Comparison of ENCODE assay signal across 1 cellular context in genomic region chr3:48661501-48662139, GRCh38.
TF ChIP-seq lines count a peak whose summit lies in the region.

No MANE protein-coding gene starts in this region.

TF ChIP-seq in WTC11, 78 proteins besides CTCF, POLR2A, EP300 and RAD21 (continued from another document and continues in another):
- TF ChIP-seq USF2 (CRISPR knock-in tag; IDR thresholded peaks at IDR 0.05) (peak; percentile 79), ZSCAN18 (CRISPR knock-in tag; IDR thresholded peaks at IDR 0.05) (peak; percentile 95), NR1H2 (CRISPR knock-in tag; IDR thresholded peaks at IDR 0.05) (peak; percentile 96), SMAD3 (CRISPR knock-in tag; IDR thresholded peaks at IDR 0.05; ENCODE audit: borderline replicate concordance) (peak; percentile 100), USF1 (CRISPR knock-in tag; IDR thresholded peaks at IDR 0.05) (peak; percentile 96), RORB (CRISPR knock-in tag; IDR thresholded peaks at IDR 0.05) (no peak), ZNF281 (CRISPR knock-in tag; IDR thresholded peaks at IDR 0.05) (peak; percentile 100), TCF7 (CRISPR knock-in tag; IDR thresholded peaks at IDR 0.05; ENCODE audit: low read depth) (peak; percentile 99), IRF1 (CRISPR knock-in tag; IDR thresholded peaks at IDR 0.05) (peak; percentile 100), ESRRA (CRISPR knock-in tag; IDR thresholded peaks at IDR 0.05; ENCODE audit: borderline replicate concordance) (peak; percentile 100), AFF4 (CRISPR knock-in tag; IDR thresholded peaks at IDR 0.05; ENCODE audit: borderline replicate concordance) (peak; percentile 95; the same call in 1 of the 2 replicates), ZNF532 (CRISPR knock-in tag; IDR thresholded peaks at IDR 0.05; ENCODE audit: borderline replicate concordance) (no peak), E2F5 (CRISPR knock-in tag; IDR thresholded peaks at IDR 0.05) (peak; percentile 99), E2F4 (CRISPR knock-in tag; IDR thresholded peaks at IDR 0.05; ENCODE audit: borderline replicate concordance, low read depth) (peak; percentile 99), GABPB1 (CRISPR knock-in tag; IDR thresholded peaks at IDR 0.05) (peak; percentile 97), ZBTB43 (CRISPR knock-in tag; IDR thresholded peaks at IDR 0.05) (peak; percentile 100), ZNF396 (CRISPR knock-in tag; IDR thresholded peaks at IDR 0.05; ENCODE audit: borderline replicate concordance) (peak; percentile 97), ZNF232 (CRISPR knock-in tag; IDR thresholded peaks at IDR 0.05) (peak; percentile 100), ZNF512 (CRISPR knock-in tag; IDR thresholded peaks at IDR 0.05; ENCODE audit: borderline replicate concordance) (peak; percentile 98), ATF6 (CRISPR knock-in tag; IDR thresholded peaks at IDR 0.05) (peak; percentile 98), TEAD1 (CRISPR knock-in tag; IDR thresholded peaks at IDR 0.05) (peak; percentile 100), CBFB (CRISPR knock-in tag; IDR thresholded peaks at IDR 0.05; ENCODE audit: low read depth) (peak; percentile 100), FOXJ3 (CRISPR knock-in tag; IDR thresholded peaks at IDR 0.05; ENCODE audit: borderline replicate concordance) (peak; percentile 94), JUN (CRISPR knock-in tag; IDR thresholded peaks at IDR 0.05) (peak; percentile 100), ZNF416 (CRISPR knock-in tag; IDR thresholded peaks at IDR 0.05) (peak; percentile 83; the same call in 1 of the 2 replicates), HMGA2 (CRISPR knock-in tag; IDR thresholded peaks at IDR 0.05) (no peak; the same call in 1 of the 2 replicates)
